In the genomic region with DNA sequence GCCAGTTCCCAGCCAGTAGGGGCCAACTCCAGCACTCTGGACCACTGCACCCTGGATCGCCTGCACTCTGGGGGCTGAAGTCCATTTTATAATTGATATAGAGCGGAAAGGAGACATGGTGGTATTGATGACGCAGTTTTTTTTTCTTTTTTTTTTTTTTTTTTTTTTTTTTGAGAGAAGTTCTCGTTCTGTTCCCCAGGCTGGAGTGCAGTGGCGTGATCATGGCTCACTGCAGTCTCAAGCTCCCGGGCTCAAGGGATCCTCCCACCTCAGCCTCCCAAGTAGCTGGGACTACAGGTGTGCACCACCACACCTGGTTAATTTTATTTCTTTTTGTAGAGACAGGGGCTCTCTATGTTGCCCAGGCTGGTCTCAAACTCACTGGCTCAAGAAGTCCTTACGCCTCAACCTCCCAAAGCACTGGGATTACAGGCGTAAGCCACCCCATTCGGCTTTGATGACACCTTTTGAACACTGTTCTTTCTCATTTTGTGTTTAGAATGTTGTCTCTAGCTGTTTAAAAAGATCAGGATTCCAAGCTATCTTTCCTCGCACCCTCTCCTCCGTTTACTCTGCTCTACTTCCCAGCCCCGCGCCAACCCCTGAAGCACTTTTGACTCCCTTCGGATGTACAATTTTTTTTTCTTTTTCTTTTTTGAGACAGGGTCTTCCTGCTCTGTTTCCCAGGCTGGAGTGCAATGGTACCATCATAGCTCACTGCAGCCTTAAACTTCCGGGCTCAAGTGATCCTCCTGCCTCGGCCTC, we compare ENCODE assay signal across 1 cellular context.
A peak's percentile ranks its signal among the peaks of the same experiment; 100 is the strongest.
TF ChIP-seq lines count a peak whose summit lies in the region.

No MANE protein-coding gene starts in this region.

TF ChIP-seq in GM12878, 131 proteins besides CTCF, POLR2A, EP300 and RAD21 (continued from another document):
- TF ChIP-seq, protein P1, sequence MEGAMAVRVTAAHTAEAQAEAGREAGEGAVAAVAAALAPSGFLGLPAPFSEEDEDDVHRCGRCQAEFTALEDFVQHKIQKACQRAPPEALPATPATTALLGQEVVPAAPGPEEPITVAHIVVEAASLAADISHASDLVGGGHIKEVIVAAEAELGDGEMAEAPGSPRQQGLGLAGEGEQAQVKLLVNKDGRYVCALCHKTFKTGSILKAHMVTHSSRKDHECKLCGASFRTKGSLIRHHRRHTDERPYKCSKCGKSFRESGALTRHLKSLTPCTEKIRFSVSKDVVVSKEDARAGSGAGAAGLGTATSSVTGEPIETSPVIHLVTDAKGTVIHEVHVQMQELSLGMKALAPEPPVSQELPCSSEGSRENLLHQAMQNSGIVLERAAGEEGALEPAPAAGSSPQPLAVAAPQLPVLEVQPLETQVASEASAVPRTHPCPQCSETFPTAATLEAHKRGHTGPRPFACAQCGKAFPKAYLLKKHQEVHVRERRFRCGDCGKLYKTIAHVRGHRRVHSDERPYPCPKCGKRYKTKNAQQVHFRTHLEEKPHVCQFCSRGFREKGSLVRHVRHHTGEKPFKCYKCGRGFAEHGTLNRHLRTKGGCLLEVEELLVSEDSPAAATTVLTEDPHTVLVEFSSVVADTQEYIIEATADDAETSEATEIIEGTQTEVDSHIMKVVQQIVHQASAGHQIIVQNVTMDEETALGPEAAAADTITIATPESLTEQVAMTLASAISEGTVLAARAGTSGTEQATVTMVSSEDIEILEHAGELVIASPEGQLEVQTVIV (IDR thresholded peaks at IDR 0.05; ENCODE audit: borderline replicate concordance, partially characterized antibody): no peak
- TF ChIP-seq, protein P2, sequence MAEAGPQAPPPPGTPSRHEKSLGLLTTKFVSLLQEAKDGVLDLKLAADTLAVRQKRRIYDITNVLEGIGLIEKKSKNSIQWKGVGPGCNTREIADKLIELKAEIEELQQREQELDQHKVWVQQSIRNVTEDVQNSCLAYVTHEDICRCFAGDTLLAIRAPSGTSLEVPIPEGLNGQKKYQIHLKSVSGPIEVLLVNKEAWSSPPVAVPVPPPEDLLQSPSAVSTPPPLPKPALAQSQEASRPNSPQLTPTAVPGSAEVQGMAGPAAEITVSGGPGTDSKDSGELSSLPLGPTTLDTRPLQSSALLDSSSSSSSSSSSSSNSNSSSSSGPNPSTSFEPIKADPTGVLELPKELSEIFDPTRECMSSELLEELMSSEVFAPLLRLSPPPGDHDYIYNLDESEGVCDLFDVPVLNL (IDR thresholded peaks at IDR 0.05; ENCODE audit: low read depth, low read length): no peak
- TF ChIP-seq NFYA (IDR thresholded peaks at IDR 0.05; ENCODE audit: borderline replicate concordance, low read depth, low read length): no peak
- no peak for TF ChIP-seq ZNF622 (IDR thresholded peaks at IDR 0.05)
- peak; percentile 24; the same call in 1 of the 2 replicates for TF ChIP-seq ZNF217 (IDR thresholded peaks at IDR 0.05)
- TF ChIP-seq STAT1 (conservative IDR thresholded peaks at IDR 0.05): no peak
- no peak for TF ChIP-seq ESRRA (IDR thresholded peaks at IDR 0.05; ENCODE audit: low read length)
- peak; percentile 13; the same call in 1 of the 2 replicates for TF ChIP-seq MTA2 (IDR thresholded peaks at IDR 0.05; ENCODE audit: low read depth)
- no peak for TF ChIP-seq FOXM1 (IDR thresholded peaks at IDR 0.05; ENCODE audit: low read depth, low read length)
- no peak for TF ChIP-seq IKZF1 (conservative IDR thresholded peaks at IDR 0.05)
- no peak for TF ChIP-seq CREB1 (IDR thresholded peaks at IDR 0.05; ENCODE audit: low read depth)
- TF ChIP-seq STAT3 (IDR thresholded peaks at IDR 0.05; ENCODE audit: low read depth, low read length): no peak
- TF ChIP-seq, protein P3, sequence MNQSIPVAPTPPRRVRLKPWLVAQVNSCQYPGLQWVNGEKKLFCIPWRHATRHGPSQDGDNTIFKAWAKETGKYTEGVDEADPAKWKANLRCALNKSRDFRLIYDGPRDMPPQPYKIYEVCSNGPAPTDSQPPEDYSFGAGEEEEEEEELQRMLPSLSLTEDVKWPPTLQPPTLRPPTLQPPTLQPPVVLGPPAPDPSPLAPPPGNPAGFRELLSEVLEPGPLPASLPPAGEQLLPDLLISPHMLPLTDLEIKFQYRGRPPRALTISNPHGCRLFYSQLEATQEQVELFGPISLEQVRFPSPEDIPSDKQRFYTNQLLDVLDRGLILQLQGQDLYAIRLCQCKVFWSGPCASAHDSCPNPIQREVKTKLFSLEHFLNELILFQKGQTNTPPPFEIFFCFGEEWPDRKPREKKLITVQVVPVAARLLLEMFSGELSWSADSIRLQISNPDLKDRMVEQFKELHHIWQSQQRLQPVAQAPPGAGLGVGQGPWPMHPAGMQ (IDR thresholded peaks at IDR 0.05; ENCODE audit: borderline replicate concordance): no peak
- TF ChIP-seq EED (IDR thresholded peaks at IDR 0.05; ENCODE audit: low read depth): no peak
- peak; percentile 71 for TF ChIP-seq ATF7 (IDR thresholded peaks at IDR 0.05; ENCODE audit: low read depth)
- TF ChIP-seq NFXL1 (IDR thresholded peaks at IDR 0.05; ENCODE audit: borderline replicate concordance): no peak
- TF ChIP-seq, protein P4, sequence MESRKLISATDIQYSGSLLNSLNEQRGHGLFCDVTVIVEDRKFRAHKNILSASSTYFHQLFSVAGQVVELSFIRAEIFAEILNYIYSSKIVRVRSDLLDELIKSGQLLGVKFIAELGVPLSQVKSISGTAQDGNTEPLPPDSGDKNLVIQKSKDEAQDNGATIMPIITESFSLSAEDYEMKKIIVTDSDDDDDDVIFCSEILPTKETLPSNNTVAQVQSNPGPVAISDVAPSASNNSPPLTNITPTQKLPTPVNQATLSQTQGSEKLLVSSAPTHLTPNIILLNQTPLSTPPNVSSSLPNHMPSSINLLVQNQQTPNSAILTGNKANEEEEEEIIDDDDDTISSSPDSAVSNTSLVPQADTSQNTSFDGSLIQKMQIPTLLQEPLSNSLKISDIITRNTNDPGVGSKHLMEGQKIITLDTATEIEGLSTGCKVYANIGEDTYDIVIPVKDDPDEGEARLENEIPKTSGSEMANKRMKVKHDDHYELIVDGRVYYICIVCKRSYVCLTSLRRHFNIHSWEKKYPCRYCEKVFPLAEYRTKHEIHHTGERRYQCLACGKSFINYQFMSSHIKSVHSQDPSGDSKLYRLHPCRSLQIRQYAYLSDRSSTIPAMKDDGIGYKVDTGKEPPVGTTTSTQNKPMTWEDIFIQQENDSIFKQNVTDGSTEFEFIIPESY (IDR thresholded peaks at IDR 0.05): no peak
- no peak for TF ChIP-seq ETV6 (conservative IDR thresholded peaks at IDR 0.05 in 1 of 2, IDR thresholded peaks at IDR 0.05 in 1 of 2; ENCODE audit: borderline replicate concordance in 1 of 2, low read depth in 1 of 2)
- TF ChIP-seq CHD4 (IDR thresholded peaks at IDR 0.05): no peak
- TF ChIP-seq, protein P5, sequence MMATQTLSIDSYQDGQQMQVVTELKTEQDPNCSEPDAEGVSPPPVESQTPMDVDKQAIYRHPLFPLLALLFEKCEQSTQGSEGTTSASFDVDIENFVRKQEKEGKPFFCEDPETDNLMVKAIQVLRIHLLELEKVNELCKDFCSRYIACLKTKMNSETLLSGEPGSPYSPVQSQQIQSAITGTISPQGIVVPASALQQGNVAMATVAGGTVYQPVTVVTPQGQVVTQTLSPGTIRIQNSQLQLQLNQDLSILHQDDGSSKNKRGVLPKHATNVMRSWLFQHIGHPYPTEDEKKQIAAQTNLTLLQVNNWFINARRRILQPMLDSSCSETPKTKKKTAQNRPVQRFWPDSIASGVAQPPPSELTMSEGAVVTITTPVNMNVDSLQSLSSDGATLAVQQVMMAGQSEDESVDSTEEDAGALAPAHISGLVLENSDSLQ (IDR thresholded peaks at IDR 0.05): no peak
- no peak for TF ChIP-seq HCFC1 (IDR thresholded peaks at IDR 0.05; ENCODE audit: low read length)
- TF ChIP-seq TCF3 (IDR thresholded peaks at IDR 0.05; ENCODE audit: borderline replicate concordance, insufficient read depth, low read depth, low read length): no peak
- no peak for TF ChIP-seq SMC3 (IDR thresholded peaks at IDR 0.05; ENCODE audit: borderline replicate concordance, low read length)
- 0 out of 2 replicates have a peak, but pooled peaks have one; percentile 49 for TF ChIP-seq YBX1 (IDR thresholded peaks at IDR 0.05)
- TF ChIP-seq BMI1 (IDR thresholded peaks at IDR 0.05; ENCODE audit: borderline replicate concordance): no peak
- peak; percentile 37 for TF ChIP-seq SMAD1 (IDR thresholded peaks at IDR 0.05; ENCODE audit: low read depth, partially characterized antibody)
- no peak; a peak in 1 of 4 replicates for TF ChIP-seq IKZF2 (IDR thresholded peaks at IDR 0.05)
- no peak for TF ChIP-seq CREM (IDR thresholded peaks at IDR 0.05; ENCODE audit: low read depth)
- no peak for TF ChIP-seq TARDBP (IDR thresholded peaks at IDR 0.05; ENCODE audit: borderline replicate concordance)
- no peak for TF ChIP-seq SREBF1 (IDR thresholded peaks at IDR 0.05; ENCODE audit: low read length)
- no peak for TF ChIP-seq HDAC2 (IDR thresholded peaks at IDR 0.05)
- no peak for TF ChIP-seq SUZ12 (IDR thresholded peaks at IDR 0.05; ENCODE audit: unreplicated experiment)
- no peak for TF ChIP-seq ZNF24 (IDR thresholded peaks at IDR 0.05)
